ENCODE assay signal across 26 cellular contexts in genomic region chr7:91864070-91864469, GRCh38.
"Had no signal": no experiment of that assay in that cellular context is flagged by ENCODE, and none has a peak within 500 bp of the region (broad histone marks: within the 10 kb centered on the region; RNA-seq: fewer than 3 reads in every experiment).

No MANE protein-coding gene starts in this region.

- H3K4me1 ChIP-seq: colonic mucosa, gastrocnemius medialis, left lung, lower lobe of right lung had no signal

- FAIRE-seq: endometrium, islet of Langerhans, keratinocyte had no signal

- H3K9me3 ChIP-seq: colonic mucosa, esophagus squamous epithelium, gastrocnemius medialis, left lung, lower lobe of right lung, mucosa of descending colon had no signal

- H3K27me3 ChIP-seq: colonic mucosa, esophagus squamous epithelium, gastrocnemius medialis, heart right ventricle, left lung had no signal

- ATAC-seq: effector memory CD8-positive, alpha-beta T cell; esophagus mucosa; gastrocnemius medialis; heart right ventricle; left cardiac atrium; left lung; left ventricle myocardium superior; lower lobe of right lung; mucosa of descending colon had no signal

- H3K27ac ChIP-seq: colonic mucosa, epithelial cell of prostate, esophagus squamous epithelium, gastrocnemius medialis, heart right ventricle, left lung, lower lobe of right lung had no signal

- H3K36me3 ChIP-seq: colonic mucosa, esophagus squamous epithelium, gastrocnemius medialis, heart right ventricle, left lung, lower lobe of right lung had no signal

- H3K4me3 ChIP-seq: colonic mucosa, esophagus squamous epithelium, gastrocnemius medialis, heart right ventricle, left lung, lower lobe of right lung, mucosa of descending colon had no signal

- DNase-seq: colonic mucosa; cortex of kidney; effector CD8-positive, alpha-beta T cell; effector memory CD8-positive, alpha-beta T cell; endodermal cell; erythroblast; esophagus squamous epithelium; foreskin fibroblast; foreskin melanocyte; gastrocnemius medialis; glutamatergic neuron; head of caudate nucleus; heart right ventricle; hippocampal formation; left cardiac atrium; left lung; left ventricle myocardium superior; lower lobe of right lung; mesenchymal stem cell; mucosa of descending colon; naive B cell had no signal
